1 cellular context compared by ENCODE assay signal in the genomic region with DNA sequence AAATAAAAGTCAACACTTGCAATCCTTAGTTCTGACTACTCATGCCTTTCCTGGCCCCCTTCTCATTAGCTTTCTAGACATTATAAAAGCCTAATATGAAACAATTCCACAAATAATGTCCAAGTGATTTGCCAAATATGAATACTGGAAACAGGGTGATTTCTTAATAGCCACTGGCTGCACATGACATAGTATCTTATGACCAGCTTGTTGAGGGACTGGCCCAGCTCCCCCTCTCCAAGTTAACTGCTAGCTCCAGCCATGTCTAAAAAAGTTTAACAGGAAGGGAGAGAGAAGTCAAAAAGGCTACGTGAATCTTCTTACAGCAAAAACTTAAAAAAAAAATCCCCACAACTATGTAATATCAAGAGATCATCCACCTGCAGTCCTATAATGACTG.
TF ChIP-seq lines count a peak whose summit lies in the region.

No MANE protein-coding gene starts in this region.

TF ChIP-seq in WTC11, 78 proteins besides CTCF, POLR2A, EP300 and RAD21 (continued from another document):
- TF ChIP-seq, protein P1, sequence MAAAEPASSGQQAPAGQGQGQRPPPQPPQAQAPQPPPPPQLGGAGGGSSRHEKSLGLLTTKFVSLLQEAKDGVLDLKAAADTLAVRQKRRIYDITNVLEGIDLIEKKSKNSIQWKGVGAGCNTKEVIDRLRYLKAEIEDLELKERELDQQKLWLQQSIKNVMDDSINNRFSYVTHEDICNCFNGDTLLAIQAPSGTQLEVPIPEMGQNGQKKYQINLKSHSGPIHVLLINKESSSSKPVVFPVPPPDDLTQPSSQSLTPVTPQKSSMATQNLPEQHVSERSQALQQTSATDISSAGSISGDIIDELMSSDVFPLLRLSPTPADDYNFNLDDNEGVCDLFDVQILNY (CRISPR knock-in tag; IDR thresholded peaks at IDR 0.05) = no peak
- no peak for TF ChIP-seq NFE2L1 (CRISPR knock-in tag; IDR thresholded peaks at IDR 0.05)
- TF ChIP-seq FOXP1 (CRISPR knock-in tag; IDR thresholded peaks at IDR 0.05; ENCODE audit: borderline replicate concordance) = no peak
- no peak for TF ChIP-seq NR1H2 (CRISPR knock-in tag; IDR thresholded peaks at IDR 0.05)
- TF ChIP-seq, protein P2, sequence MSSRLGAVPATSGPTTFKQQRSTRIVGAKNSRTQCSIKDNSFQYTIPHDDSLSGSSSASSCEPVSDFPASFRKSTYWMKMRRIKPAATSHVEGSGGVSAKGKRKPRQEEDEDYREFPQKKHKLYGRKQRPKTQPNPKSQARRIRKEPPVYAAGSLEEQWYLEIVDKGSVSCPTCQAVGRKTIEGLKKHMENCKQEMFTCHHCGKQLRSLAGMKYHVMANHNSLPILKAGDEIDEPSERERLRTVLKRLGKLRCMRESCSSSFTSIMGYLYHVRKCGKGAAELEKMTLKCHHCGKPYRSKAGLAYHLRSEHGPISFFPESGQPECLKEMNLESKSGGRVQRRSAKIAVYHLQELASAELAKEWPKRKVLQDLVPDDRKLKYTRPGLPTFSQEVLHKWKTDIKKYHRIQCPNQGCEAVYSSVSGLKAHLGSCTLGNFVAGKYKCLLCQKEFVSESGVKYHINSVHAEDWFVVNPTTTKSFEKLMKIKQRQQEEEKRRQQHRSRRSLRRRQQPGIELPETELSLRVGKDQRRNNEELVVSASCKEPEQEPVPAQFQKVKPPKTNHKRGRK (CRISPR knock-in tag; IDR thresholded peaks at IDR 0.05; ENCODE audit: borderline replicate concordance) = no peak
- TF ChIP-seq HMGA2 (CRISPR knock-in tag; IDR thresholded peaks at IDR 0.05) = no peak
